ENCODE assay signal across 8 cellular contexts in genomic region chr11:75565221-75565814, GRCh38. TPM values are rescaled to one million over a fixed set of nuclear protein-coding genes. Genes with fewer than 3 reads are reported as not detected.
DNase-seq lines count a peak whose midpoint lies in the region; ATAC-seq and TF ChIP-seq lines count a peak whose summit lies in the region.

No MANE protein-coding gene starts in this region.

- DNase-seq in HFFc6 = peak; percentile 82
- DNase-seq in astrocyte of the hippocampus (ENCODE audit: low read depth, low spot score) = peak; percentile 81
- peak; percentile 80 for DNase-seq in iris pigment epithelial cell (ENCODE audit: low read depth)
- DNase-seq in stromal cell of bone marrow (ENCODE audit: low read depth) = peak; percentile 78
- no peak for DNase-seq in D341Med (ENCODE audit: low spot score)
- DNase-seq in DMS79 treated with DMSO at 0.1 percent for 48 hours (lab: John Stamatoyannopoulos, UW) = no peak
- DNase-seq in Ammon's horn (ENCODE audit: low spot score) = no peak

- H3K27ac Mint-ChIP-seq in HFFc6 = peak overlapping the region; percentile 99

- ATAC-seq in GM18873 (IDR thresholded peaks at IDR 0.05; ENCODE audit: low FRiP score, unreplicated experiment) = no peak

- no peak for TF ChIP-seq CTCF in HFFc6 (IDR thresholded peaks at IDR 0.05)

- peaks cover 7% of the 10 kb centered on the region for H3K27me3 Mint-ChIP-seq in HFFc6 (ENCODE audit: insufficient read depth)

- peaks cover 50% of the 10 kb centered on the region for H3K36me3 Mint-ChIP-seq in HFFc6 (ENCODE audit: low read depth)

- peak overlapping the region; percentile 99 for H3K4me3 Mint-ChIP-seq in HFFc6

- H3K4me1 Mint-ChIP-seq in HFFc6 (ENCODE audit: low read depth) = peaks cover 51% of the 10 kb centered on the region

- H3K9me3 Mint-ChIP-seq in HFFc6 = peaks cover 4% of the 10 kb centered on the region; the same call in 1 of the 2 replicates

RNA-seq across cellular contexts. Expression of gene SERPINH1, which starts 3.3 kb away (rescaled TPM):
- total RNA-seq in HFFc6 (2021; fragmentation: NEBNext Ultra II Directional; extraction: Animal tissue kit (Norgen Biotek cat#: 25700)) = 100 to 1,000 TPM; 527 to 680 (median 557) TPM

RNA-seq across cellular contexts. Expression of gene GDPD5, which starts 39.6 kb away (rescaled TPM):
- total RNA-seq in HFFc6 (2021; fragmentation: NEBNext Ultra II Directional; extraction: Animal tissue kit (Norgen Biotek cat#: 25700)) = 1 to 10 TPM; 2.5 to 5.7 (median 4.2) TPM

Comparison
In these comparisons a context has a peak if more than half of its experiments do, and no peak if none do; other contexts are left out.
1. DNase-seq: peak in HFFc6 (single experiment), astrocyte of the hippocampus (single experiment), iris pigment epithelial cell (single experiment) and stromal cell of bone marrow (single experiment); none in D341Med (single experiment), DMS79 treated with DMSO at 0.1 percent for 48 hours (single experiment) and Ammon's horn (single experiment).